ENCODE assay signal across 8 cellular contexts in the genomic region with DNA sequence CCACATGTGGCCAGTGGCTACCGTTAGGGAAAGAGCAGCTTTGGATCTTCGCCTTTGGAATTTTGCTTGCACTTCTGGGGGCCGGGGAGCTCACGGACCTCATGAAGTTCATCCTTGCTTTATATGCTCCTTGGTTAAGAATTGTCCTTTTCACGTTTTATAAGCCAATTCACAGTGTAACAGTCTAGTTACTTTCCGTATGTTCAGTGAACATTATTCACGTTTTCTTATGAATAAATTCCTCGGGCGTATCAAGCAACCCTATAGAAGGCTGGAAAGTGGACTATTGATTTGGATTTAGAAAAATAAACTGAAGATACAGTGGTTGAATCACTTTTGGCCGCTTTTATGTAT. TPM values are rescaled to one million over a fixed set of nuclear protein-coding genes. Genes with fewer than 3 reads are reported as not detected.
DNase-seq lines count a peak whose midpoint lies in the region; ATAC-seq and TF ChIP-seq lines count a peak whose summit lies in the region.

No MANE protein-coding gene starts in this region.

- no peaks in the 10 kb centered on the region for H3K9me3 Mint-ChIP-seq in nephron

- H3K4me1 Mint-ChIP-seq in nephron = peaks cover 26% of the 10 kb centered on the region

- H3K4me3 ChIP-seq in BLaER1 (peak overlapping the region; percentile 96), coronary artery (peak overlapping the region; percentile 94)

- H3K4me3 Mint-ChIP-seq in nephron = peak overlapping the region; percentile 85 to 90 (median 88)

- DNase-seq in LHCN-M2 (ENCODE audit: low read depth) = peak; percentile 32
- no peak for DNase-seq in coronary artery (ENCODE audit: low spot score)
- DNase-seq in DMS79 treated with DMSO at 0.1 percent for 48 hours (lab: John Stamatoyannopoulos, UW) = no peak
- no peak for DNase-seq in NCI-H226
- DNase-seq in stimulated activated CD4-positive, alpha-beta T cell treated with anti-CD3 and anti-CD28 coated beads, Interleukin-15, amount 100 ng/mL, for 24 hours = no peak

- peaks cover 13% of the 10 kb centered on the region for H3K4me1 ChIP-seq in BLaER1

- peaks cover 27% of the 10 kb centered on the region for H3K27me3 ChIP-seq in BLaER1

- H4K20me1 ChIP-seq in BLaER1 = peaks cover 9% of the 10 kb centered on the region; the same call in 1 of the 2 replicates

- no peaks in the 10 kb centered on the region for H3K9me3 ChIP-seq in BLaER1

- no peak for TF ChIP-seq CTCF in coronary artery (IDR thresholded peaks at IDR 0.05)
- TF ChIP-seq CTCF in nephron (IDR thresholded peaks at IDR 0.05; ENCODE audit: unreplicated experiment in 3 of 3) = no peak

- H3K36me3 Mint-ChIP-seq in nephron (ENCODE audit: low read depth) = peaks cover 7% of the 10 kb centered on the region

- no peaks in the 10 kb centered on the region for H3K27me3 Mint-ChIP-seq in nephron (ENCODE audit: low read depth)

- peak overlapping the region; percentile 95 for H3K4me2 ChIP-seq in BLaER1

- no peaks in the 10 kb centered on the region for H3K36me3 ChIP-seq in BLaER1

- H3K27ac ChIP-seq in BLaER1 = no peak overlapping the region
- peak overlapping the region; percentile 97 to 99 for H3K27ac ChIP-seq in coronary artery

- no peak overlapping the region for H3K9ac ChIP-seq in BLaER1

- H3K27ac Mint-ChIP-seq in nephron = peak overlapping the region; percentile 56 to 89 (median 85)

- ATAC-seq in HG02759 (IDR thresholded peaks at IDR 0.05; ENCODE audit: unreplicated experiment) = no peak

RNA-seq across cellular contexts. Expression of gene PDLIM5, which starts 0.7 kb away (rescaled TPM):
- total RNA-seq in LHCN-M2 (2014; rRNA removed) = 63.6 and 73.1 TPM in 2 replicates
- polyA plus RNA-seq in LHCN-M2 (2012) = 40.1 TPM
